In the genomic region with DNA sequence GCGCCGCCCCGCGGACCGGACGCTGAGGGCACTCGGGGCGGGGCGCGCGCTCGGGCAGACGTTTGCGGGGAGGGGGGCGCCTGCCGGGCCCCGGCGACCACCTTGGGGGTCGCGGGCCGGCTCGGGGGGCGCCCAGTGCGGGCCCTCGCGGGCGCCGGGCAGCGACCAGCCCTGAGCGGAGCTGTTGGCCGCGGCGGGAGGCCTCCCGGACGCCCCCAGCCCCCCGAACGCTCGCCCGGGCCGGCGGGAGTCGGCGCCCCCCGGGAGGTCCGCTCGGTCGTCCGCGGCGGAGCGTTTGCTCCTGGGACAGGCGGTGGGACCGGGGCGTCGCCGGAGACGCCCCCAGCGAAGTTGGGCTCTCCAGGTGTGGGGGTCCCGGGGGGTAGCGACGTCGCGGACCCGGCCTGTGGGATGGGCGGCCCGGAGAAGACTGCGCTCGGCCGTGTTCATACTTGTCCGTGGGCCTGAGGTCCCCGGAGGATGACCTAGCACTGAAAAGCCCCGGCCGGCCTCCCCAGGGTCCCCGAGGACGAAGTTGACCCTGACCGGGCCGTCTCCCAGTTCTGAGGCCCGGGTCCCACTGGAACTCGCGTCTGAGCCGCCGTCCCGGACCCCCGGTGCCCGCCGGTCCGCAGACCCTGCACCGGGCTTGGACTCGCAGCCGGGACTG, we compare ENCODE assay signal across 8 cellular contexts. TPM values are rescaled to one million over a fixed set of nuclear protein-coding genes. Genes with fewer than 3 reads are reported as not detected.
A peak's percentile ranks its signal among the peaks of the same experiment; 100 is the strongest.
DNase-seq lines count a peak whose midpoint lies in the region; ATAC-seq, FAIRE-seq and TF ChIP-seq lines count a peak whose summit lies in the region.

No MANE protein-coding gene starts in this region.

- DNase-seq in activated T-cell treated with anti-CD3 and anti-CD28 coated beads, Interleukin-2, amount 50 U/mL, for 4 hours, result no peak
- DNase-seq in hepatocyte (ENCODE audit: low spot score) (peak; percentile 31), smooth muscle cell (lab: John Stamatoyannopoulos, UW; ENCODE audit: unreplicated experiment) (no peak), HK-2 (ENCODE audit: unreplicated experiment) (no peak), GM19240 (ENCODE audit: insufficient read length, low spot score) (no peak), D721Med (ENCODE audit: insufficient read length, low spot score) (no peak), NCI-H2196 treated with DMSO at 0.1 percent for 48 hours (lab: John Stamatoyannopoulos, UW; ENCODE audit: unreplicated experiment) (no peak)

- H4K20me1 ChIP-seq in hepatocyte (ENCODE audit: insufficient read depth, poor library complexity, severe bottlenecking) (peaks cover 45% of the 10 kb centered on the region), smooth muscle cell (ENCODE audit: low read depth) (peaks cover 29% of the 10 kb centered on the region)

- H3F3A ChIP-seq in smooth muscle cell (ENCODE audit: low read depth), result peaks cover 25% of the 10 kb centered on the region

- H3K9me3 ChIP-seq in hepatocyte (ENCODE audit: low read depth), result no peaks in the 10 kb centered on the region
- no peaks in the 10 kb centered on the region for H3K9me3 ChIP-seq in smooth muscle cell (replicated peaks; ENCODE audit: low read depth)

- no peak for FAIRE-seq in D721Med (lab: Jason Lieb, UNC)

- H3K4me1 ChIP-seq in hepatocyte (ENCODE audit: insufficient read depth) (peaks cover 23% of the 10 kb centered on the region), smooth muscle cell (ENCODE audit: low read depth) (peaks cover 24% of the 10 kb centered on the region)

- WGBS in hepatocyte (ENCODE audit: low lambda C conversion rate, missing lambda C conversion rate), result 2% methylated on average over 36 of the region's 90 CpGs
- under 1% methylated on average over 36 of the region's 90 CpGs for WGBS in smooth muscle cell (ENCODE audit: low lambda C conversion rate)

- H3K9me3 Mint-ChIP-seq in activated T-cell treated with anti-CD3 and anti-CD28 coated beads, Interleukin-2, amount 50 U/mL, for 4 hours, result no peaks in the 10 kb centered on the region

- H3K36me3 ChIP-seq in hepatocyte (replicated peaks; ENCODE audit: insufficient read depth, low read depth) (no peaks in the 10 kb centered on the region), smooth muscle cell (ENCODE audit: low read depth) (no peaks in the 10 kb centered on the region)

- peak overlapping the region; percentile 90 for H3K4me3 Mint-ChIP-seq in activated T-cell treated with anti-CD3 and anti-CD28 coated beads, Interleukin-2, amount 50 U/mL, for 4 hours

- H3K4me2 ChIP-seq in hepatocyte (peak overlapping the region; percentile 91), smooth muscle cell (peak overlapping the region; percentile 99)

- peaks cover 2% of the 10 kb centered on the region for H3K36me3 Mint-ChIP-seq in activated T-cell treated with anti-CD3 and anti-CD28 coated beads, Interleukin-2, amount 50 U/mL, for 4 hours (ENCODE audit: insufficient read depth)

- no peaks in the 10 kb centered on the region for H3K27me3 Mint-ChIP-seq in activated T-cell treated with anti-CD3 and anti-CD28 coated beads, Interleukin-2, amount 50 U/mL, for 4 hours (ENCODE audit: low read depth)

- H2AFZ ChIP-seq in hepatocyte, result no peak overlapping the region
- no peak overlapping the region for H2AFZ ChIP-seq in smooth muscle cell (ENCODE audit: low read depth)

- peaks cover 50% of the 10 kb centered on the region for H3K79me2 ChIP-seq in hepatocyte
- H3K79me2 ChIP-seq in smooth muscle cell (ENCODE audit: low read depth), result peaks cover 51% of the 10 kb centered on the region

- no peak for TF ChIP-seq CTCF in hepatocyte (IDR thresholded peaks at IDR 0.05; ENCODE audit: poor library complexity)
- no peak for TF ChIP-seq CTCF in smooth muscle cell (IDR thresholded peaks at IDR 0.05; ENCODE audit: borderline replicate concordance, insufficient read depth, poor library complexity, severe bottlenecking)
- TF ChIP-seq CTCF in D721Med (IDR thresholded peaks at IDR 0.05; ENCODE audit: insufficient read depth, missing control alignments), result no peak

- H3K27ac ChIP-seq in hepatocyte (peak overlapping the region; percentile 80), smooth muscle cell (ENCODE audit: low read depth) (peak overlapping the region; percentile 46)

- peak overlapping the region; percentile 77 for H3K9ac ChIP-seq in smooth muscle cell (ENCODE audit: low read depth)

- peaks cover 35% of the 10 kb centered on the region for H3K4me1 Mint-ChIP-seq in activated T-cell treated with anti-CD3 and anti-CD28 coated beads, Interleukin-2, amount 50 U/mL, for 4 hours (ENCODE audit: low read depth)

- H3K4me3 ChIP-seq in hepatocyte, result peak overlapping the region; percentile 87
- H3K4me3 ChIP-seq in smooth muscle cell, result peak overlapping the region; percentile 88

- H3K27me3 ChIP-seq in hepatocyte, result no peaks in the 10 kb centered on the region
- no peaks in the 10 kb centered on the region for H3K27me3 ChIP-seq in smooth muscle cell (ENCODE audit: low read depth)

- no peaks in the 10 kb centered on the region for H3K9me2 ChIP-seq in hepatocyte (replicated peaks; ENCODE audit: insufficient read depth)

- ATAC-seq in HG02588 (IDR thresholded peaks at IDR 0.05; ENCODE audit: unreplicated experiment), result peak; percentile 4
- no peak for ATAC-seq in activated T-cell treated with anti-CD3 and anti-CD28 coated beads, Interleukin-2, amount 50 U/mL, for 4 hours

RNA-seq across cellular contexts. Expression of a gene that starts 0.6 kb away (rescaled TPM):
- 10 to 100 TPM; 64.4 to 72.0 (median 69.8) TPM for total RNA-seq in activated T-cell treated with anti-CD3 and anti-CD28 coated beads, Interleukin-2, amount 50 U/mL, for 4 hours
- 48.9 and 53.3 TPM in 2 replicates for total RNA-seq in hepatocyte
- polyA plus RNA-seq in hepatocyte, result 73.8 and 76.6 TPM in 2 replicates
- total RNA-seq in smooth muscle cell, result 23.6 and 29.3 TPM in 2 replicates
- polyA plus RNA-seq in smooth muscle cell, result 62.3 and 79.7 TPM in 2 replicates

RNA-seq across cellular contexts. Expression of a gene that starts 31.6 kb away (rescaled TPM):
- 1 to 10 TPM in 2 of 3 donors, under 1 TPM in 1; 0.63 to 1.4 (median 1.1) TPM for total RNA-seq in activated T-cell treated with anti-CD3 and anti-CD28 coated beads, Interleukin-2, amount 50 U/mL, for 4 hours
- total RNA-seq in hepatocyte (1.1 and 4.2 TPM in 2 replicates), smooth muscle cell (1.7 and 2.7 TPM in 2 replicates)
- polyA plus RNA-seq in hepatocyte (7.1 and 10.7 TPM in 2 replicates), smooth muscle cell (10.2 and 10.5 TPM in 2 replicates)

RNA-seq across cellular contexts. Expression of a gene that starts 32.1 kb away (rescaled TPM):
- 100 to 1,000 TPM; 134 to 140 (median 139) TPM for total RNA-seq in activated T-cell treated with anti-CD3 and anti-CD28 coated beads, Interleukin-2, amount 50 U/mL, for 4 hours
- 15.2 and 15.6 TPM in 2 replicates for total RNA-seq in hepatocyte
- 12.7 and 16.2 TPM in 2 replicates for polyA plus RNA-seq in hepatocyte
- 16.4 and 18.1 TPM in 2 replicates for total RNA-seq in smooth muscle cell
- polyA plus RNA-seq in smooth muscle cell, result 17.6 and 20.9 TPM in 2 replicates

RNA-seq across cellular contexts. Expression of a gene that starts 35.4 kb away (rescaled TPM):
- 100 to 1,000 TPM; 259 to 434 (median 312) TPM for total RNA-seq in activated T-cell treated with anti-CD3 and anti-CD28 coated beads, Interleukin-2, amount 50 U/mL, for 4 hours
- 54.0 and 64.1 TPM in 2 replicates for total RNA-seq in hepatocyte
- 291 and 297 TPM in 2 replicates for polyA plus RNA-seq in hepatocyte
- 29.1 and 68.8 TPM in 2 replicates for total RNA-seq in smooth muscle cell
- polyA plus RNA-seq in smooth muscle cell, result 265 and 272 TPM in 2 replicates

RNA-seq across cellular contexts. Expression of a gene that starts 42.2 kb away (rescaled TPM):
- total RNA-seq in activated T-cell treated with anti-CD3 and anti-CD28 coated beads, Interleukin-2, amount 50 U/mL, for 4 hours, result 10 to 100 TPM; 63.2 to 70.0 (median 68.7) TPM
- total RNA-seq in hepatocyte, result 28.7 and 30.1 TPM in 2 replicates
- 94.6 and 98.4 TPM in 2 replicates for polyA plus RNA-seq in hepatocyte
- 25.0 and 58.5 TPM in 2 replicates for total RNA-seq in smooth muscle cell
- 65.3 and 70.6 TPM in 2 replicates for polyA plus RNA-seq in smooth muscle cell
